In the genomic region with DNA sequence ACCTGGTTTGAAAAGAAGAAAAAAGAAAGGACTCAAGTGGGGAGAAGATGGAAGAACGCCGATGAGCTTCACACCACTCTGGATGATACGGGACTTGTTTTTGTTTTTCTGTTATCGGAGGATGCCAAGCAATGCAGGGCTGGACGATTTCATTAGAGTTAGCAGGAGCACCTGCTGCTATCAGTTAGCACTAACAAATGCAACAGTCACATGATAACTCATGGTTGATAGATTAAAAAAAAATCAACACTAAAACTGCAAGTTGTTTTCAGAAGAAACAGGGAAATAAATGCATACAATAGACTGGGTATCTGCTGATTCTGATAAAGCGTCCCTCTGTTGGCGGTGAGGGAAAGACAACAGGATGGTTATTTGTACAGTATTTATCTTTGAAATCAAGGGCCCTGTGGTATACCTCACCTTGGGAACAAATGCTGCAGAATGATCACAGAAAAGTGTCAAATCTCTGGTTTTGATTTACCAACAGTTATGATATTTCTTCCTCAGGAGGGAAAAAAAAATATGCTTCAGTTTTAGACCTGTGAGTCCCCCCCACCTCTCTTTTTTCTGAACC, we compare ENCODE assay signal across 1 cellular context.
TF ChIP-seq lines count a peak whose summit lies in the region.

No MANE protein-coding gene starts in this region.

TF ChIP-seq in HepG2, 621 proteins besides CTCF, POLR2A, EP300 and RAD21 (continued from another document):
- TF ChIP-seq ZNF691 (CRISPR knock-in tag; IDR thresholded peaks at IDR 0.05; ENCODE audit: borderline replicate concordance, low read depth) (no peak), ZNF776 (CRISPR knock-in tag; IDR thresholded peaks at IDR 0.05) (no peak), STAT6 (CRISPR knock-in tag; IDR thresholded peaks at IDR 0.05; ENCODE audit: borderline replicate concordance) (no peak), RARG (CRISPR knock-in tag; IDR thresholded peaks at IDR 0.05; ENCODE audit: low read depth) (no peak), SIN3B (IDR thresholded peaks at IDR 0.05; ENCODE audit: low read length) (no peak), RBM22 (optimal IDR thresholded peaks at IDR 0.05; ENCODE audit: low read length) (no peak), ZNF790 (CRISPR knock-in tag; IDR thresholded peaks at IDR 0.05; ENCODE audit: borderline replicate concordance) (no peak), ZNF589 (CRISPR knock-in tag; conservative IDR thresholded peaks at IDR 0.05) (no peak), PITX1 (CRISPR knock-in tag; IDR thresholded peaks at IDR 0.05) (no peak), MTA3 (CRISPR knock-in tag; IDR thresholded peaks at IDR 0.05) (no peak), ZNF512B (CRISPR knock-in tag; IDR thresholded peaks at IDR 0.05; ENCODE audit: borderline replicate concordance) (no peak)
- TF ChIP-seq, protein P1, sequence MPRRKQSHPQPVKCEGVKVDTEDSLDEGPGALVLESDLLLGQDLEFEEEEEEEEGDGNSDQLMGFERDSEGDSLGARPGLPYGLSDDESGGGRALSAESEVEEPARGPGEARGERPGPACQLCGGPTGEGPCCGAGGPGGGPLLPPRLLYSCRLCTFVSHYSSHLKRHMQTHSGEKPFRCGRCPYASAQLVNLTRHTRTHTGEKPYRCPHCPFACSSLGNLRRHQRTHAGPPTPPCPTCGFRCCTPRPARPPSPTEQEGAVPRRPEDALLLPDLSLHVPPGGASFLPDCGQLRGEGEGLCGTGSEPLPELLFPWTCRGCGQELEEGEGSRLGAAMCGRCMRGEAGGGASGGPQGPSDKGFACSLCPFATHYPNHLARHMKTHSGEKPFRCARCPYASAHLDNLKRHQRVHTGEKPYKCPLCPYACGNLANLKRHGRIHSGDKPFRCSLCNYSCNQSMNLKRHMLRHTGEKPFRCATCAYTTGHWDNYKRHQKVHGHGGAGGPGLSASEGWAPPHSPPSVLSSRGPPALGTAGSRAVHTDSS (CRISPR knock-in tag; conservative IDR thresholded peaks at IDR 0.05): no peak
- TF ChIP-seq, protein P2, sequence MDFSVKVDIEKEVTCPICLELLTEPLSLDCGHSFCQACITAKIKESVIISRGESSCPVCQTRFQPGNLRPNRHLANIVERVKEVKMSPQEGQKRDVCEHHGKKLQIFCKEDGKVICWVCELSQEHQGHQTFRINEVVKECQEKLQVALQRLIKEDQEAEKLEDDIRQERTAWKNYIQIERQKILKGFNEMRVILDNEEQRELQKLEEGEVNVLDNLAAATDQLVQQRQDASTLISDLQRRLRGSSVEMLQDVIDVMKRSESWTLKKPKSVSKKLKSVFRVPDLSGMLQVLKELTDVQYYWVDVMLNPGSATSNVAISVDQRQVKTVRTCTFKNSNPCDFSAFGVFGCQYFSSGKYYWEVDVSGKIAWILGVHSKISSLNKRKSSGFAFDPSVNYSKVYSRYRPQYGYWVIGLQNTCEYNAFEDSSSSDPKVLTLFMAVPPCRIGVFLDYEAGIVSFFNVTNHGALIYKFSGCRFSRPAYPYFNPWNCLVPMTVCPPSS (IDR thresholded peaks at IDR 0.05): no peak
- TF ChIP-seq, protein P3, sequence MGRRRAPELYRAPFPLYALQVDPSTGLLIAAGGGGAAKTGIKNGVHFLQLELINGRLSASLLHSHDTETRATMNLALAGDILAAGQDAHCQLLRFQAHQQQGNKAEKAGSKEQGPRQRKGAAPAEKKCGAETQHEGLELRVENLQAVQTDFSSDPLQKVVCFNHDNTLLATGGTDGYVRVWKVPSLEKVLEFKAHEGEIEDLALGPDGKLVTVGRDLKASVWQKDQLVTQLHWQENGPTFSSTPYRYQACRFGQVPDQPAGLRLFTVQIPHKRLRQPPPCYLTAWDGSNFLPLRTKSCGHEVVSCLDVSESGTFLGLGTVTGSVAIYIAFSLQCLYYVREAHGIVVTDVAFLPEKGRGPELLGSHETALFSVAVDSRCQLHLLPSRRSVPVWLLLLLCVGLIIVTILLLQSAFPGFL (CRISPR knock-in tag; IDR thresholded peaks at IDR 0.05): no peak
